Comparison of ENCODE assay signal across 24 cellular contexts in genomic region chr12:65675141-65675621, GRCh38.
DNase-seq lines count a peak whose midpoint lies in the region; FAIRE-seq and TF ChIP-seq lines count a peak whose summit lies in the region.
"Had no signal": no experiment of that assay in that cellular context is flagged by ENCODE, and none has a peak within 500 bp of the region (broad histone marks: within the 10 kb centered on the region; RNA-seq: fewer than 3 reads in every experiment).

No MANE protein-coding gene starts in this region.

- intact Hi-C loops in endothelial cell of umbilical vein (cut with micrococcal nuclease), result loop anchor here (10.0 kb wide), 1 partner anchor 920 kb away; no protein-coding TSS in a partner anchor

- BruUV-seq in endothelial cell of umbilical vein (replicated peaks; lab: Mats Ljungman, UMichigan), result no TSS peak

- no peak overlapping the region for H3K9ac ChIP-seq in endothelial cell of umbilical vein (replicated peaks; ENCODE audit: extremely low read depth, insufficient read depth, low read length)

- no peaks in the 10 kb centered on the region for H3K36me3 ChIP-seq in endothelial cell of umbilical vein (ENCODE audit: control insufficient read depth in 2 of 2, extremely low read depth in 1 of 2, insufficient read depth in 2 of 2, low read length in 2 of 2)
- H3K36me3 ChIP-seq: thoracic aorta had no signal

- no peak overlapping the region for H3K4me2 ChIP-seq in endothelial cell of umbilical vein (ENCODE audit: insufficient read depth, low read length)

- peak overlapping the region; percentile 80 for H3K27ac Mint-ChIP-seq in osteocyte (ENCODE audit: unreplicated experiment)
- H3K27ac Mint-ChIP-seq: activated CD4-positive, alpha-beta T cell treated with anti-CD3 and anti-CD28 coated beads, Interleukin-2, amount 10 ng/mL, durations not matched to agents 7 days and 5 days; activated naive CD4-positive, alpha-beta T cell treated with anti-CD3 and anti-CD28 coated beads, Interleukin-2, amount 10 ng/mL, durations not matched to agents 7 days and 5 days; CD14-positive monocyte; dendritic cell treated with granulocyte-macrophage colony-stimulating factor and Interleukin-4, amounts not matched to agents 40 ng/mL and 50 ng/mL, for 4 days had no signal

- H3K9me3 Mint-ChIP-seq in osteocyte (ENCODE audit: unreplicated experiment), result peaks cover 6% of the 10 kb centered on the region
- H3K9me3 Mint-ChIP-seq: activated naive CD4-positive, alpha-beta T cell treated with anti-CD3 and anti-CD28 coated beads, Interleukin-2, amount 10 ng/mL, durations not matched to agents 7 days and 5 days; dendritic cell treated with granulocyte-macrophage colony-stimulating factor and Interleukin-4, amounts not matched to agents 40 ng/mL and 50 ng/mL, for 4 days had no signal

- dilution Hi-C loops in endothelial cell of umbilical vein (cut with MboI; ENCODE audit: extremely low pct_ligation_motif_present, low sequenced_read_pairs), result no loop called here

- H3K4me1 ChIP-seq in endothelial cell of umbilical vein (ENCODE audit: control insufficient read depth, extremely low read depth, insufficient read depth, low read length), result peaks cover 8% of the 10 kb centered on the region

- CTCF ChIA-PET in endothelial cell of umbilical vein (lab: Charles Lee), result interaction anchor here (1.2 to 3.5 kb wide), 7 partner anchors 10 to 369 kb away, joined by 3 to 33 read pairs (median 6); no protein-coding TSS in a partner anchor

- H3K27me3 Mint-ChIP-seq in osteocyte (ENCODE audit: unreplicated experiment), result no peaks in the 10 kb centered on the region
- H3K27me3 Mint-ChIP-seq: activated naive CD4-positive, alpha-beta T cell treated with anti-CD3 and anti-CD28 coated beads, Interleukin-2, amount 10 ng/mL, durations not matched to agents 7 days and 5 days; dendritic cell treated with granulocyte-macrophage colony-stimulating factor and Interleukin-4, amounts not matched to agents 40 ng/mL and 50 ng/mL, for 4 days had no signal

- no peaks in the 10 kb centered on the region for H3K9me3 ChIP-seq in endothelial cell of umbilical vein (replicated peaks; ENCODE audit: control insufficient read depth, insufficient read depth, low read length)
- H3K9me3 ChIP-seq: thoracic aorta had no signal

- FAIRE-seq in endothelial cell of umbilical vein (lab: Jason Lieb, UNC) (no peak), HTR-8/SVneo (lab: Jason Lieb, UNC) (no peak)

- no peak overlapping the region for H3K4me3 ChIP-seq in endothelial cell of umbilical vein (replicated peaks in 1 of 3; ENCODE audit: insufficient read depth in 1 of 3, low read depth in 1 of 3, low read length in 3 of 3)
- H3K4me3 ChIP-seq: thoracic aorta had no signal

- TF ChIP-seq CTCF in endothelial cell of umbilical vein (IDR thresholded peaks at IDR 0.05; ENCODE audit: extremely low read depth in 1 of 2, insufficient read depth in 1 of 2, low read depth in 1 of 2, low read length in 2 of 2), result no peak
- no peak for TF ChIP-seq CTCF in osteocyte (IDR thresholded peaks at IDR 0.05)

- H3K4me3 Mint-ChIP-seq in osteocyte (ENCODE audit: unreplicated experiment), result no peak overlapping the region
- H3K4me3 Mint-ChIP-seq: activated CD4-positive, alpha-beta T cell treated with anti-CD3 and anti-CD28 coated beads, Interleukin-2, amount 10 ng/mL, durations not matched to agents 7 days and 5 days; activated naive CD4-positive, alpha-beta T cell treated with anti-CD3 and anti-CD28 coated beads, Interleukin-2, amount 10 ng/mL, durations not matched to agents 7 days and 5 days; CD14-positive monocyte; dendritic cell treated with granulocyte-macrophage colony-stimulating factor and Interleukin-4, amounts not matched to agents 40 ng/mL and 50 ng/mL, for 4 days had no signal

- no peak for TF ChIP-seq POLR2A in endothelial cell of umbilical vein (IDR thresholded peaks at IDR 0.05; ENCODE audit: low read depth, low read length)

- DNase-seq in EH (ENCODE audit: low read depth) (peak; percentile 35), LHCN-M2 (ENCODE audit: low read depth) (peak; percentile 83), endothelial cell of umbilical vein (ENCODE audit: low read depth, low spot score) (peak; percentile 26), osteocyte (ENCODE audit: extremely low spot score, unreplicated experiment) (no peak), iPS-NIHi7 (ENCODE audit: extremely low spot score) (no peak), HTR-8/SVneo (ENCODE audit: insufficient read length, low spot score) (no peak), GM19238 (ENCODE audit: insufficient read length, low spot score) (no peak)
- DNase-seq in activated CD4-positive, alpha-beta T cell treated with anti-CD3 and anti-CD28 coated beads, Interleukin-2, amount 50 U/mL, for 48 hours, result no peak
- DNase-seq: activated CD4-positive, alpha-beta T cell treated with anti-CD3 and anti-CD28 coated beads, Interleukin-2, amount 10 ng/mL, durations not matched to agents 7 days and 5 days; activated naive CD4-positive, alpha-beta T cell treated with anti-CD3 and anti-CD28 coated beads, Interleukin-2, amount 10 ng/mL, durations not matched to agents 7 days and 5 days; anterior cingulate cortex; KG1; mammary epithelial cell; NCI-H2171 treated with DMSO at 0.1 percent for 48 hours; NCI-H526; occipital lobe; stimulated activated CD4-positive, alpha-beta T cell treated with anti-CD3 and anti-CD28 coated beads, Interleukin-12 subunit alpha, Interleukin-12 subunit beta, amount 100 ng/mL, for 4 hours; stimulated activated CD4-positive, alpha-beta T cell treated with anti-CD3 and anti-CD28 coated beads, Interleukin-4, amount 100 ng/mL, for 4 hours; stimulated activated naive CD4-positive, alpha-beta T cell treated with Interleukin-2 at 50 U/mL for 16 hours; T-helper 9 cell had no signal

- H3K79me2 ChIP-seq in endothelial cell of umbilical vein (ENCODE audit: control insufficient read depth, insufficient read depth, low read length), result no peaks in the 10 kb centered on the region

- H3K27ac ChIP-seq in endothelial cell of umbilical vein (ENCODE audit: insufficient read depth, low read depth, low read length), result no peak overlapping the region
- H3K27ac ChIP-seq: RWPE1, thoracic aorta had no signal

- no peaks in the 10 kb centered on the region for H3K9me1 ChIP-seq in endothelial cell of umbilical vein (replicated peaks; ENCODE audit: control insufficient read depth, extremely low read depth, insufficient read depth, low read length)

- H4K20me1 ChIP-seq in endothelial cell of umbilical vein (replicated peaks; ENCODE audit: control insufficient read depth, extremely low read depth, insufficient read depth, low read length), result no peaks in the 10 kb centered on the region

- peak overlapping the region; percentile 38 for H2AFZ ChIP-seq in endothelial cell of umbilical vein (ENCODE audit: low read depth, low read length)

- no peaks in the 10 kb centered on the region for H3K36me3 Mint-ChIP-seq in osteocyte (ENCODE audit: unreplicated experiment)
- H3K36me3 Mint-ChIP-seq: activated naive CD4-positive, alpha-beta T cell treated with anti-CD3 and anti-CD28 coated beads, Interleukin-2, amount 10 ng/mL, durations not matched to agents 7 days and 5 days; CD14-positive monocyte had no signal

- POLR2A ChIA-PET in endothelial cell of umbilical vein (lab: Charles Lee), result interaction anchor here (0.6 to 1.3 kb wide), 2 partner anchors 72 to 147 kb away, joined by 3 to 4 read pairs; no protein-coding TSS in a partner anchor

- H3K4me1 Mint-ChIP-seq in osteocyte (ENCODE audit: unreplicated experiment), result peaks cover 39% of the 10 kb centered on the region
- H3K4me1 Mint-ChIP-seq: activated CD4-positive, alpha-beta T cell treated with anti-CD3 and anti-CD28 coated beads, Interleukin-2, amount 10 ng/mL, durations not matched to agents 7 days and 5 days; activated naive CD4-positive, alpha-beta T cell treated with anti-CD3 and anti-CD28 coated beads, Interleukin-2, amount 10 ng/mL, durations not matched to agents 7 days and 5 days; CD14-positive monocyte had no signal

- no peaks in the 10 kb centered on the region for H3K27me3 ChIP-seq in endothelial cell of umbilical vein (ENCODE audit: control insufficient read depth in 2 of 2, insufficient read depth in 2 of 2, low read length in 2 of 2)

TF ChIP-seq in endothelial cell of umbilical vein, 7 proteins besides CTCF, POLR2A, EP300 and RAD21:
- TF ChIP-seq MAX (IDR thresholded peaks at IDR 0.05; ENCODE audit: insufficient read depth, insufficient read length) (no peak), MYC (IDR thresholded peaks at IDR 0.05; ENCODE audit: low read depth, low read length) (no peak), GATA2 (IDR thresholded peaks at IDR 0.05; ENCODE audit: insufficient read depth, insufficient read length, low read depth, low read length) (no peak), EZH2 (IDR thresholded peaks at IDR 0.05; ENCODE audit: borderline replicate concordance, low read depth, low read length, severe bottlenecking) (no peak), JUN (IDR thresholded peaks at IDR 0.05; ENCODE audit: borderline replicate concordance, insufficient read depth, insufficient read length, low read depth) (no peak), POLR2AphosphoS5 (IDR thresholded peaks at IDR 0.05; ENCODE audit: insufficient read depth, low read depth, low read length) (no peak), FOS (IDR thresholded peaks at IDR 0.05; ENCODE audit: borderline replicate concordance, insufficient read depth, low read length) (no peak)

Comparison
In these comparisons a context has a peak if more than half of its experiments do, and no peak if none do; other contexts are left out.
1. DNase-seq: peak in EH (single experiment), LHCN-M2 (single experiment) and endothelial cell of umbilical vein (single experiment); none in osteocyte (single experiment), iPS-NIHi7 (single experiment), activated CD4-positive, alpha-beta T cell treated with anti-CD3 and anti-CD28 coated beads, Interleukin-2, amount 50 U/mL, for 48 hours (0 of 2), HTR-8/SVneo (single experiment) and GM19238 (single experiment).